35 cellular contexts compared by ENCODE assay signal in the genomic region with DNA sequence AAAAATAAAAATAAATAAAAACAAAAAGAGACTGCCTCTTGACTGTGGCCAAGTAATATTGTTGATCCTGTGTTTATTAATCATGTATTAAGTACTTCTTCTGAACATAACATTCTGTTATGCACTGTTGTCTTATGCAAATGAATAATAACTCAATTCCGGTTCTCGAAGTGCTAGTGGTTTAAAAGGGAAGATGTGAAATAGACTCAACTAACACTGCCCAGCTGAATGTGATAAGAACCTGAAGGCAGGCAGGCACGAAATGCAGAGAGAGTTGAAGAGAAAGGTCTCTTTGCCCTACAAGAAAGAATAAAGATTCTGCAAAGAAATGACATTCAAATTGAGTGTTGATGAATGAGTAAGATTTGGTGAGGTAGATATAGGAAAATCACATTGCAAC.
"Had no signal": no experiment of that assay in that cellular context is flagged by ENCODE, and none has a peak within 500 bp of the region (broad histone marks: within the 10 kb centered on the region; RNA-seq: fewer than 3 reads in every experiment).

No MANE protein-coding gene starts in this region.

- DNase-seq: Karpas-422, Kasumi-1, MG63, MM.1S, MV-4-11, NCI-H1048, NCI-H1092, NCI-H1092 treated with DMSO at 0.1 percent for 48 hours, NCI-H1105, NCI-H1105 treated with DMSO at 0.1 percent for 48 hours, NCI-H1417, NCI-H1417 treated with DMSO at 0.1 percent for 48 hours, NCI-H1436, NCI-H1436 treated with DMSO at 0.1 percent for 48 hours, NCI-H146, NCI-H1694, NCI-H1694 treated with DMSO at 0.1 percent for 48 hours, NCI-H187, NCI-H187 treated with DMSO at 0.1 percent for 48 hours, NCI-H1930, NCI-H2029, NCI-H2029 treated with DMSO at 0.1 percent for 48 hours, NCI-H2081, NCI-H2081 treated with DMSO at 0.1 percent for 48 hours, NCI-H2107, NCI-H2171, NCI-H2171 treated with DMSO at 0.1 percent for 48 hours, NCI-H2227 treated with DMSO at 0.1 percent for 48 hours, NCI-H226, NCI-H345, NCI-H446, NCI-H446 treated with DMSO at 0.1 percent for 48 hours, NCI-H510A, NCI-H510A treated with DMSO at 0.1 percent for 48 hours, NCI-H524 had no signal

- H3K4me3 ChIP-seq: MG63 had no signal

- H3K9me3 ChIP-seq: MG63 had no signal

- H3K27me3 ChIP-seq: MG63 had no signal

- H3K36me3 ChIP-seq: MG63 had no signal
